Comparison of ENCODE assay signal across 1 cellular context in genomic region chr3:186614266-186614596, GRCh38.
TF ChIP-seq lines count a peak whose summit lies in the region.

No MANE protein-coding gene starts in this region.

TF ChIP-seq in SK-N-SH, 30 proteins besides CTCF, POLR2A, EP300 and RAD21 (continued from another document):
- TF ChIP-seq FOXM1 (IDR thresholded peaks at IDR 0.05; ENCODE audit: low read depth) (no peak), FOXJ3 (CRISPR knock-in tag; IDR thresholded peaks at IDR 0.05) (no peak), CHD2 (IDR thresholded peaks at IDR 0.05; ENCODE audit: low read length, partially characterized antibody) (no peak)
TF ChIP-seq in SK-N-SH: peak in this region for 0.
